16 cellular contexts compared by ENCODE assay signal in genomic region chr6:3407840-3408239, GRCh38.
"Had no signal": no experiment of that assay in that cellular context is flagged by ENCODE, and none has a peak within 500 bp of the region (broad histone marks: within the 10 kb centered on the region; RNA-seq: fewer than 3 reads in every experiment).

No MANE protein-coding gene starts in this region.

- H3K27me3 ChIP-seq: body of pancreas, gastroesophageal sphincter, heart right ventricle, right atrium auricular region, tibial nerve had no signal

- H3K36me3 ChIP-seq: right atrium auricular region had no signal

- H3K9me3 ChIP-seq: body of pancreas, right atrium auricular region had no signal

- ATAC-seq: activated CD4-positive, alpha-beta T cell treated with anti-CD3 and anti-CD28 coated beads for 36 hours; body of pancreas; gastroesophageal sphincter; heart right ventricle; left ventricle myocardium superior; stimulated activated naive CD8-positive, alpha-beta T cell treated with anti-CD3 and anti-CD28 coated beads, Interleukin-15, Interleukin-2, amounts not matched to agents 100 U/mL and 50 U/mL, for 24 hours had no signal

- H3K27ac ChIP-seq: gastroesophageal sphincter, right atrium auricular region, tibial nerve, WERI-Rb-1 had no signal

- DNase-seq: activated CD4-positive, alpha-beta T cell treated with anti-CD3 and anti-CD28 coated beads for 36 hours; activated CD4-positive, alpha-beta T cell treated with anti-CD3 and anti-CD28 coated beads, Interleukin-2, amount 50 U/mL, for 48 hours; activated naive CD8-positive, alpha-beta T cell treated with anti-CD3 and anti-CD28 coated beads, Interleukin-2, amount 10 ng/mL, durations not matched to agents 7 days and 5 days; amygdala; body of pancreas; cortex of kidney; heart right ventricle; left ventricle myocardium superior; naive B cell; stimulated activated naive CD8-positive, alpha-beta T cell treated with anti-CD3 and anti-CD28 coated beads, Interleukin-15, Interleukin-2, amounts not matched to agents 100 U/mL and 50 U/mL, for 24 hours; T-helper 2 cell; WERI-Rb-1 had no signal

- H3K4me3 ChIP-seq: body of pancreas, gastroesophageal sphincter, heart right ventricle, right atrium auricular region, skin epidermis, tibial nerve had no signal
